9 cellular contexts compared by ENCODE assay signal in the genomic region with DNA sequence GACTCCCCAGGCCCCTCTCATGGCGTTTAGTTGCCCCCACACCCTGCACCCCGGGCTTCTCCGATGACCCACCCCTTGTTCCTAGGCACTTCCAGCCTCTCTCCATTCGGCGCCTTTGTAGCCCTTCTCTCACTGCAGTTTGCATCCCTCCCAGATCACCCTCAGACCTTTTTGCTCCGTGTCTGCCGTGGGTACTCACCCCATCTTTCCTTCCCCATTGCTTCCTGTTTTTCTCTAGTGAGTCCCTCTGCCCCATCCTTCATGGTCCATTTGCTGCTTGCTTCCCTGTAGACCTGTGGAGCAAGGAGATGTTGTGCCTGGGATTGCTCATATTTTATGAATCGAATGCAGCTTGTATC. TPM values are rescaled to one million over a fixed set of nuclear protein-coding genes. Genes with fewer than 3 reads are reported as not detected.
DNase-seq lines count a peak whose midpoint lies in the region; ATAC-seq and TF ChIP-seq lines count a peak whose summit lies in the region.
"Had no signal": no experiment of that assay in that cellular context is flagged by ENCODE, and none has a peak within 500 bp of the region (broad histone marks: within the 10 kb centered on the region; RNA-seq: fewer than 3 reads in every experiment).

No MANE protein-coding gene starts in this region.

- peaks cover 45% of the 10 kb centered on the region for H3K79me2 ChIP-seq in hepatocyte
- H3K79me2 ChIP-seq in smooth muscle cell (ENCODE audit: low read depth), result peaks cover 51% of the 10 kb centered on the region

- no peaks in the 10 kb centered on the region for H3K27me3 ChIP-seq in cardiac muscle cell
- H3K27me3 ChIP-seq in hepatocyte, result no peaks in the 10 kb centered on the region
- H3K27me3 ChIP-seq in smooth muscle cell (ENCODE audit: low read depth), result no peaks in the 10 kb centered on the region

- TF ChIP-seq CTCF in cardiac muscle cell (IDR thresholded peaks at IDR 0.05; ENCODE audit: low read depth, low read length), result no peak
- no peak for TF ChIP-seq CTCF in WTC11 (IDR thresholded peaks at IDR 0.05)
- TF ChIP-seq CTCF in hepatocyte (IDR thresholded peaks at IDR 0.05; ENCODE audit: poor library complexity), result no peak
- no peak for TF ChIP-seq CTCF in smooth muscle cell (IDR thresholded peaks at IDR 0.05; ENCODE audit: borderline replicate concordance, insufficient read depth, poor library complexity, severe bottlenecking)

- no peak for ATAC-seq in left cardiac atrium
- no peak for ATAC-seq in WTC11
- no peak for ATAC-seq in GM19328 (IDR thresholded peaks at IDR 0.05; ENCODE audit: unreplicated experiment)

- H3K4me1 ChIP-seq in cardiac muscle cell (ENCODE audit: low read depth) (peaks cover 8% of the 10 kb centered on the region), hepatocyte (ENCODE audit: insufficient read depth) (peaks cover 11% of the 10 kb centered on the region), smooth muscle cell (ENCODE audit: low read depth) (peaks cover 15% of the 10 kb centered on the region)

- peak overlapping the region; percentile 80 for H3K27ac Mint-ChIP-seq in WTC11

- H3K27me3 Mint-ChIP-seq in WTC11 (ENCODE audit: low read depth), result no peaks in the 10 kb centered on the region

- POLR2A ChIA-PET in WTC11 (lab: Charles Lee), result no interaction called here

- H3K4me2 ChIP-seq in hepatocyte (peak overlapping the region; percentile 91), smooth muscle cell (peak overlapping the region; percentile 86)

- intact Hi-C loops in left cardiac atrium (cut with DNase I), result loop anchor here in 1 of 2 donors (2.0 to 10.0 kb wide), 2 partner anchors 114 to 228 kb away; partner anchors contain the start of genes KNTC1 and RSRC2

- H3K36me3 Mint-ChIP-seq in WTC11, result peaks cover 45% of the 10 kb centered on the region

- peaks cover 35% of the 10 kb centered on the region for H3K4me1 Mint-ChIP-seq in WTC11

- H3K27ac ChIP-seq in cardiac muscle cell (peak overlapping the region; percentile 92), hepatocyte (peak overlapping the region; percentile 86), smooth muscle cell (ENCODE audit: low read depth) (peak overlapping the region; percentile 80)

- no peaks in the 10 kb centered on the region for H4K20me1 ChIP-seq in hepatocyte (ENCODE audit: insufficient read depth, poor library complexity, severe bottlenecking)
- no peaks in the 10 kb centered on the region for H4K20me1 ChIP-seq in smooth muscle cell (ENCODE audit: low read depth)

- H3K4me3 ChIP-seq in cardiac muscle cell (peak overlapping the region; percentile 65), hepatocyte (peak overlapping the region; percentile 45), smooth muscle cell (peak overlapping the region; percentile 79)

- H3K9me3 ChIP-seq in cardiac muscle cell (ENCODE audit: low read depth), result no peaks in the 10 kb centered on the region
- H3K9me3 ChIP-seq in hepatocyte (ENCODE audit: low read depth), result no peaks in the 10 kb centered on the region
- H3K9me3 ChIP-seq in smooth muscle cell (replicated peaks; ENCODE audit: low read depth), result no peaks in the 10 kb centered on the region

- H3K4me3 Mint-ChIP-seq in WTC11, result peak overlapping the region; percentile 97

- H3K9me3 Mint-ChIP-seq in WTC11, result peaks cover 4% of the 10 kb centered on the region

- CTCF ChIA-PET in WTC11 (lab: Charles Lee), result interaction anchor here (0.7 to 1.7 kb wide), 4 partner anchors 93 to 527 kb away, joined by 3 to 16 read pairs (median 4); no protein-coding TSS in a partner anchor

- peak overlapping the region; percentile 22 for H2AFZ ChIP-seq in hepatocyte
- peak overlapping the region; percentile 56 for H2AFZ ChIP-seq in smooth muscle cell (ENCODE audit: low read depth)

- 7% methylated on average over 7 of the region's 8 CpGs for WGBS in hepatocyte (ENCODE audit: low lambda C conversion rate, missing lambda C conversion rate)
- 9% methylated on average over 7 of the region's 8 CpGs for WGBS in smooth muscle cell (ENCODE audit: low lambda C conversion rate)

- H3F3A ChIP-seq in smooth muscle cell (ENCODE audit: low read depth), result no peaks in the 10 kb centered on the region

- H3K9me2 ChIP-seq in hepatocyte (replicated peaks; ENCODE audit: insufficient read depth), result no peaks in the 10 kb centered on the region

- H3K9ac ChIP-seq in smooth muscle cell (ENCODE audit: low read depth), result peak overlapping the region; percentile 95

- DNase-seq in cardiac muscle cell (ENCODE audit: low read depth in 1 of 2, low spot score in 1 of 2) (peak in 1 of 2 donors; percentile 8), left cardiac atrium (no peak), WTC11 (ENCODE audit: low spot score) (no peak), hepatocyte (ENCODE audit: low spot score) (no peak), smooth muscle cell (lab: John Stamatoyannopoulos, UW; ENCODE audit: unreplicated experiment) (no peak), NCI-H1417 (lab: John Stamatoyannopoulos, UW) (no peak), NCI-H187 treated with DMSO at 0.1 percent for 48 hours (lab: John Stamatoyannopoulos, UW) (no peak)

- H3K36me3 ChIP-seq in cardiac muscle cell, result peaks cover 34% of the 10 kb centered on the region
- H3K36me3 ChIP-seq in hepatocyte (replicated peaks; ENCODE audit: insufficient read depth, low read depth), result no peaks in the 10 kb centered on the region
- peaks cover 5% of the 10 kb centered on the region for H3K36me3 ChIP-seq in smooth muscle cell (ENCODE audit: low read depth)

TF ChIP-seq in WTC11, 78 proteins besides CTCF, POLR2A, EP300 and RAD21 (continues in another document):
- TF ChIP-seq NFE2L1 (CRISPR knock-in tag; IDR thresholded peaks at IDR 0.05) (no peak), SP1 (CRISPR knock-in tag; conservative IDR thresholded peaks at IDR 0.05) (no peak), TP53 (CRISPR knock-in tag; IDR thresholded peaks at IDR 0.05) (no peak), GTF2I (CRISPR knock-in tag; conservative IDR thresholded peaks at IDR 0.05) (no peak), ETV6 (CRISPR knock-in tag; IDR thresholded peaks at IDR 0.05) (no peak), ZNF317 (CRISPR knock-in tag; IDR thresholded peaks at IDR 0.05; ENCODE audit: borderline replicate concordance, low read depth) (no peak)
- TF ChIP-seq, protein P1, sequence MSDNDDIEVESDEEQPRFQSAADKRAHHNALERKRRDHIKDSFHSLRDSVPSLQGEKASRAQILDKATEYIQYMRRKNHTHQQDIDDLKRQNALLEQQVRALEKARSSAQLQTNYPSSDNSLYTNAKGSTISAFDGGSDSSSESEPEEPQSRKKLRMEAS (CRISPR knock-in tag; IDR thresholded peaks at IDR 0.05), result no peak
- TF ChIP-seq, protein P2, sequence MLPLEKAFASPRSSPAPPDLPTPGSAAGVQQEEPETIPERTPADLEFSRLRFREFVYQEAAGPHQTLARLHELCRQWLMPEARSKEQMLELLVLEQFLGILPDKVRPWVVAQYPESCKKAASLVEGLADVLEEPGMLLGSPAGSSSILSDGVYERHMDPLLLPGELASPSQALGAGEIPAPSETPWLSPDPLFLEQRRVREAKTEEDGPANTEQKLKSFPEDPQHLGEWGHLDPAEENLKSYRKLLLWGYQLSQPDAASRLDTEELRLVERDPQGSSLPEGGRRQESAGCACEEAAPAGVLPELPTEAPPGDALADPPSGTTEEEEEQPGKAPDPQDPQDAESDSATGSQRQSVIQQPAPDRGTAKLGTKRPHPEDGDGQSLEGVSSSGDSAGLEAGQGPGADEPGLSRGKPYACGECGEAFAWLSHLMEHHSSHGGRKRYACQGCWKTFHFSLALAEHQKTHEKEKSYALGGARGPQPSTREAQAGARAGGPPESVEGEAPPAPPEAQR (CRISPR knock-in tag; IDR thresholded peaks at IDR 0.05), result no peak
- TF ChIP-seq, protein P3, sequence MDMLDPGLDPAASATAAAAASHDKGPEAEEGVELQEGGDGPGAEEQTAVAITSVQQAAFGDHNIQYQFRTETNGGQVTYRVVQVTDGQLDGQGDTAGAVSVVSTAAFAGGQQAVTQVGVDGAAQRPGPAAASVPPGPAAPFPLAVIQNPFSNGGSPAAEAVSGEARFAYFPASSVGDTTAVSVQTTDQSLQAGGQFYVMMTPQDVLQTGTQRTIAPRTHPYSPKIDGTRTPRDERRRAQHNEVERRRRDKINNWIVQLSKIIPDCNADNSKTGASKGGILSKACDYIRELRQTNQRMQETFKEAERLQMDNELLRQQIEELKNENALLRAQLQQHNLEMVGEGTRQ (CRISPR knock-in tag; IDR thresholded peaks at IDR 0.05), result no peak

RNA-seq across cellular contexts. Expression of gene DENR, which starts 0.6 kb away (rescaled TPM):
- total RNA-seq in cardiac muscle cell (23.6 and 31.7 TPM in 2 replicates), left cardiac atrium (10 to 100 TPM; 22.9 to 26.5 TPM), WTC11 (2021) (66.5 to 81.5 TPM (median 70.8 TPM) in 3 replicates), hepatocyte (42.5 and 42.6 TPM in 2 replicates), smooth muscle cell (32.5 and 36.3 TPM in 2 replicates)
- polyA plus RNA-seq in cardiac muscle cell (87.6 and 88.2 TPM in 2 replicates), hepatocyte (62.8 and 64.8 TPM in 2 replicates), smooth muscle cell (49.7 and 55.5 TPM in 2 replicates)

RNA-seq across cellular contexts. Expression of gene CCDC62, which starts 21.2 kb away (rescaled TPM):
- total RNA-seq in cardiac muscle cell (0.63 and 1.3 TPM in 2 replicates), left cardiac atrium (under 1 TPM; 0.74 to 0.81 TPM), WTC11 (2021) (0.33 to 0.78 TPM (median 0.34 TPM) in 3 replicates), hepatocyte (0.50 and 1.1 TPM in 2 replicates), smooth muscle cell (0.94 and 2.5 TPM in 2 replicates)
- polyA plus RNA-seq in cardiac muscle cell (0.37 and 0.46 TPM in 2 replicates), hepatocyte (0.12 TPM in 2 replicates), smooth muscle cell (0.17 and 0.34 TPM in 2 replicates)

RNA-seq across cellular contexts. Expression of gene HCAR1, which starts 22.5 kb away (rescaled TPM):
- not detected in 2 replicates for total RNA-seq in cardiac muscle cell
- not detected in 2 replicates for polyA plus RNA-seq in cardiac muscle cell
- total RNA-seq in left cardiac atrium, result 1 to 10 TPM in 1 of 2 donors, under 1 TPM in 1; 0.50 to 1.4 TPM
- total RNA-seq in WTC11 (2021), result 0.04 TPM in 1 of 3 replicates, not detected in the others
- 0.40 and 0.63 TPM in 2 replicates for total RNA-seq in hepatocyte
- polyA plus RNA-seq in hepatocyte, result 0.19 TPM in 1 of 2 replicates, not detected in the other
- total RNA-seq in smooth muscle cell, result not detected in 2 replicates
- polyA plus RNA-seq in smooth muscle cell, result not detected in 2 replicates

RNA-seq across cellular contexts. Expression of gene HCAR3, which starts 36.6 kb away (rescaled TPM):
- total RNA-seq in cardiac muscle cell, result not detected in 2 replicates
- polyA plus RNA-seq in cardiac muscle cell, result not detected in 2 replicates
- 1 to 10 TPM in 1 of 2 donors, under 1 TPM in 1; 0.29 to 1.4 TPM for total RNA-seq in left cardiac atrium
- total RNA-seq in WTC11 (2021), result not detected in 3 replicates
- total RNA-seq in hepatocyte, result 0.12 and 0.30 TPM in 2 replicates
- polyA plus RNA-seq in hepatocyte, result 0.34 and 1.2 TPM in 2 replicates
- total RNA-seq in smooth muscle cell, result not detected in 2 replicates
- polyA plus RNA-seq in smooth muscle cell, result 0.26 and 0.43 TPM in 2 replicates
- total RNA-seq: glomerular endothelial cell had no signal

RNA-seq across cellular contexts. Expression of gene HCAR2, which starts 50.0 kb away (rescaled TPM):
- not detected in 2 replicates for total RNA-seq in cardiac muscle cell
- not detected in 2 replicates for polyA plus RNA-seq in cardiac muscle cell
- total RNA-seq in left cardiac atrium, result 1 to 10 TPM; 3.3 to 4.4 TPM
- total RNA-seq in WTC11 (2021), result not detected in 3 replicates
- 2.1 and 3.8 TPM in 2 replicates for total RNA-seq in hepatocyte
- polyA plus RNA-seq in hepatocyte, result 3.7 and 5.0 TPM in 2 replicates
- total RNA-seq in smooth muscle cell, result 0.85 and 2.0 TPM in 2 replicates
- polyA plus RNA-seq in smooth muscle cell, result 0.63 and 1.8 TPM in 2 replicates
- total RNA-seq: glomerular endothelial cell had no signal
